ENCODE assay signal across 8 cellular contexts in genomic region chr14:105020815-105021655, GRCh38. TPM values are rescaled to one million over a fixed set of nuclear protein-coding genes. Genes with fewer than 3 reads are reported as not detected.
DNase-seq lines count a peak whose midpoint lies in the region; ATAC-seq lines count a peak whose summit lies in the region.

Gene CDCA4 (minus strand): TSS chr14:105021083. CDS start chr14:105011929, 9,154 bp downstream.

- no peaks in the 10 kb centered on the region for H3K27me3 ChIP-seq in mesendoderm (ENCODE audit: insufficient read depth, low read length, poor library complexity)

- H4K5ac ChIP-seq in mesendoderm (ENCODE audit: low read length) = no peak within 1 kb of the TSS

- peaks cover 45% of the 10 kb centered on the region for H3K79me2 ChIP-seq in mesendoderm (ENCODE audit: control insufficient read depth, insufficient read depth, low read length)

- H2BK5ac ChIP-seq in mesendoderm (ENCODE audit: low read length) = peak within 1 kb of the TSS; percentile 35

- H3K27ac ChIP-seq in mesendoderm (ENCODE audit: low read depth, low read length) = peak within 1 kb of the TSS; percentile 87

- H3K4me3 Mint-ChIP-seq in effector memory CD8-positive, alpha-beta T cell = peak within 1 kb of the TSS; percentile 89 to 93

- peaks cover 52% of the 10 kb centered on the region in 2 donors for H3K4me1 Mint-ChIP-seq in effector memory CD8-positive, alpha-beta T cell (ENCODE audit: low read depth in 2 of 2)

- H3K79me1 ChIP-seq in mesendoderm (ENCODE audit: low read length) = peaks cover 13% of the 10 kb centered on the region

- H3K36me3 Mint-ChIP-seq in effector memory CD8-positive, alpha-beta T cell (ENCODE audit: insufficient read depth) = peaks cover 23% of the 10 kb centered on the region

- H3K18ac ChIP-seq in mesendoderm (ENCODE audit: low read length) = peak within 1 kb of the TSS; percentile 95

- peak within 1 kb of the TSS; percentile 88 for H3K4ac ChIP-seq in mesendoderm (ENCODE audit: low read depth, low read length)

- peak within 1 kb of the TSS; percentile 96 to 97 for H3K27ac Mint-ChIP-seq in effector memory CD8-positive, alpha-beta T cell

- peak within 1 kb of the TSS; percentile 93 for H3K4me2 ChIP-seq in mesendoderm (ENCODE audit: low read length)

- peak; percentile 75 for ATAC-seq in GM21360 (IDR thresholded peaks at IDR 0.05; ENCODE audit: unreplicated experiment)
- peak; percentile 72 for ATAC-seq in effector memory CD8-positive, alpha-beta T cell (replicated peaks)

- no peak within 1 kb of the TSS for H2BK15ac ChIP-seq in mesendoderm (replicated peaks; ENCODE audit: low read depth)

- peaks cover 3% of the 10 kb centered on the region for H3K36me3 ChIP-seq in mesendoderm (ENCODE audit: control insufficient read depth, insufficient read depth, low read length)

- H3K23ac ChIP-seq in mesendoderm (ENCODE audit: low read length) = peak within 1 kb of the TSS; percentile 94

- DNase-seq in COLO668 (lab: John Stamatoyannopoulos, UW; ENCODE audit: unreplicated experiment) (peak; percentile 100), HT-29 (ENCODE audit: low spot score) (peak; percentile 92), NOMO-1 treated with DMSO at 0.1 percent for 48 hours (lab: John Stamatoyannopoulos, UW; ENCODE audit: unreplicated experiment) (peak; percentile 98), mesendoderm (peak; percentile 98)
- peak; percentile 95 to 98 for DNase-seq in activated CD8-positive, alpha-beta memory T cell treated with anti-CD3 and anti-CD28 coated beads for 4 hours (ENCODE audit: low read depth in 2 of 2)
- peak; percentile 95 to 97 (median 96) for DNase-seq in effector memory CD8-positive, alpha-beta T cell
- DNase-seq in stimulated activated CD8-positive, alpha-beta memory T cell treated with anti-CD3 and anti-CD28 coated beads, Interleukin-15, amount 100 ng/mL, for 1 hour (ENCODE audit: low read depth) = peak; percentile 91

- no peaks in the 10 kb centered on the region for H3K9me3 Mint-ChIP-seq in effector memory CD8-positive, alpha-beta T cell

- no peaks in the 10 kb centered on the region for H3K27me3 Mint-ChIP-seq in effector memory CD8-positive, alpha-beta T cell

- peak within 1 kb of the TSS; percentile 91 for H4K8ac ChIP-seq in mesendoderm (ENCODE audit: low read depth, low read length)

- peak within 1 kb of the TSS; percentile 30 for H2BK120ac ChIP-seq in mesendoderm (ENCODE audit: low read depth, low read length)

- no CpG with 5 or more reads among the region's 115 CpGs for WGBS in mesendoderm (ENCODE audit: extremely low coverage, insufficient coverage, low lambda C conversion rate)

- H3K56ac ChIP-seq in mesendoderm (ENCODE audit: low read length) = peak within 1 kb of the TSS; percentile 96

- peak within 1 kb of the TSS; percentile 100 for H3K9ac ChIP-seq in mesendoderm (ENCODE audit: low read length)

- H3K4me1 ChIP-seq in mesendoderm (ENCODE audit: control insufficient read depth, low read depth, low read length) = peaks cover 12% of the 10 kb centered on the region

- H2AK5ac ChIP-seq in mesendoderm (ENCODE audit: low read length) = peak within 1 kb of the TSS; percentile 76

- H3K4me3 ChIP-seq in mesendoderm (ENCODE audit: low read length) = peak within 1 kb of the TSS; percentile 99

RNA-seq across cellular contexts. Expression of gene CDCA4, which starts in this region (rescaled TPM):
- total RNA-seq in HT-29 (2014; rRNA removed; shearing (Covaris generic)) = 45.4 and 45.7 TPM in 2 replicates
- polyA plus RNA-seq in mesendoderm (2013, experiment 1 of 2) = 41.6 TPM
- polyA plus RNA-seq in mesendoderm (2013, experiment 2 of 2) = 41.5 TPM

Comparison
In these comparisons a context has a peak if more than half of its experiments do, and no peak if none do; other contexts are left out.
1. Peak in every context shown above with its lines: DNase-seq, ATAC-seq, H3K4me3 ChIP-seq and H3K27ac ChIP-seq.